Comparison of ENCODE assay signal across 8 cellular contexts in the genomic region with DNA sequence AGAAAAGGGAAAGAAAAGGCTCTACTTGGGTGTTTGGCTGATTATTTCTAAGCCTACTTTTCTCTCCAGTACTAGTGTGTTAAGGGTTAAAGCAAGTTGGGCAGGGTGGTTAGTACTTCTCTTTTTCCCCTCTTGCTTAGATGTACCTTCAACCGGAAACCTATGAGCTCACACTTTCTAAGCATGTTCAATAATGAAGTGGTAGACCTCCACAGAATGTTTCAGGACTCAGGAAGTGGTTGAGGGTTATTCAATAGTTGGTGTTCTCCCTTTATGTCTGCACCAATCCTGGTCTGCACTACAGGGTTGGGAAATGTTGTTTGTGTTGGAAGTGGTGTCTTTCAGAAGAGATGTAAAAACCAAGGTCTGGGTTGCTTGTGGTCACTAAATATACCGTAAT.
DNase-seq lines count a peak whose midpoint lies in the region; ATAC-seq lines count a peak whose summit lies in the region.

No MANE protein-coding gene starts in this region.

- no peak for DNase-seq in activated CD4-positive, alpha-beta T cell treated with anti-CD3 and anti-CD28 coated beads for 36 hours
- DNase-seq in activated CD4-positive, alpha-beta T cell treated with anti-CD3 and anti-CD28 coated beads, Interleukin-2, amount 50 U/mL, for 48 hours, result no peak
- peak; percentile 98 for DNase-seq in SIG-M5 (lab: John Stamatoyannopoulos, UW)
- peak in 1 of 2 donors; percentile 35 for DNase-seq in memory B cell (ENCODE audit: low spot score in 2 of 2)
- DNase-seq in stimulated activated CD4-positive, alpha-beta T cell treated with anti-CD3 and anti-CD28 coated beads, Interleukin-4, amount 100 ng/mL, for 1 hour, result no peak
- DNase-seq in Karpas-422, result no peak
- no peak for DNase-seq in activated CD4-positive, alpha-beta T cell treated with anti-CD3 and anti-CD28 coated beads for 48 hours

- no peaks in the 10 kb centered on the region for H3K9me3 ChIP-seq in Karpas-422 (ENCODE audit: low read length)

- H3K4me1 ChIP-seq in Karpas-422 (ENCODE audit: low read length), result no peaks in the 10 kb centered on the region

- no peak overlapping the region for H3K4me3 Mint-ChIP-seq in activated CD4-positive, alpha-beta T cell treated with anti-CD3 and anti-CD28 coated beads for 36 hours
- peak overlapping the region; percentile 56 for H3K4me3 Mint-ChIP-seq in memory B cell

- H3K9ac ChIP-seq in Karpas-422 (ENCODE audit: low read length), result no peak overlapping the region

- H3K79me2 ChIP-seq in Karpas-422 (ENCODE audit: low read length), result no peaks in the 10 kb centered on the region

- H3K4me3 ChIP-seq in Karpas-422 (ENCODE audit: low read length), result no peak overlapping the region

- no peaks in the 10 kb centered on the region for H3K9me3 Mint-ChIP-seq in activated CD4-positive, alpha-beta T cell treated with anti-CD3 and anti-CD28 coated beads for 36 hours (ENCODE audit: low read depth)
- H3K9me3 Mint-ChIP-seq in memory B cell, result no peaks in the 10 kb centered on the region

- CTCF ChIA-PET in activated CD4-positive, alpha-beta T cell treated with anti-CD3 and anti-CD28 coated beads for 36 hours (lab: Charles Lee), result no interaction called here

- H3K27ac Mint-ChIP-seq in activated CD4-positive, alpha-beta T cell treated with anti-CD3 and anti-CD28 coated beads for 36 hours, result no peak overlapping the region
- H3K27ac Mint-ChIP-seq in memory B cell, result no peak overlapping the region

- peaks cover 34% of the 10 kb centered on the region for H3K4me1 Mint-ChIP-seq in activated CD4-positive, alpha-beta T cell treated with anti-CD3 and anti-CD28 coated beads for 36 hours
- H3K4me1 Mint-ChIP-seq in memory B cell, result peaks cover 18% of the 10 kb centered on the region

- no peaks in the 10 kb centered on the region for H3K36me3 ChIP-seq in Karpas-422 (ENCODE audit: insufficient read depth, low read length)

- POLR2A ChIA-PET in activated CD4-positive, alpha-beta T cell treated with anti-CD3 and anti-CD28 coated beads for 36 hours (lab: Charles Lee), result interaction anchor here (0.6 kb wide), 1 partner anchor 69 kb away, joined by 3 read pairs; no protein-coding TSS in a partner anchor

- H3K27me3 ChIP-seq in Karpas-422 (ENCODE audit: low read length), result no peaks in the 10 kb centered on the region

- no peaks in the 10 kb centered on the region for H3K9me2 ChIP-seq in Karpas-422 (replicated peaks; ENCODE audit: insufficient read depth, low read length)

- no peak overlapping the region for H3K4me2 ChIP-seq in Karpas-422 (ENCODE audit: low read depth, low read length, poor library complexity, severe bottlenecking)

- peaks cover 7% of the 10 kb centered on the region for H3K27me3 Mint-ChIP-seq in activated CD4-positive, alpha-beta T cell treated with anti-CD3 and anti-CD28 coated beads for 36 hours
- peaks cover 7% of the 10 kb centered on the region for H3K27me3 Mint-ChIP-seq in memory B cell

- no peaks in the 10 kb centered on the region for H3K36me3 Mint-ChIP-seq in activated CD4-positive, alpha-beta T cell treated with anti-CD3 and anti-CD28 coated beads for 36 hours (ENCODE audit: low read depth)
- H3K36me3 Mint-ChIP-seq in memory B cell, result no peaks in the 10 kb centered on the region

- H2AFZ ChIP-seq in Karpas-422 (ENCODE audit: low read length), result no peak overlapping the region

- no peaks in the 10 kb centered on the region for H4K20me1 ChIP-seq in Karpas-422 (ENCODE audit: insufficient read depth, low read depth, low read length)

- no peak overlapping the region for H3K27ac ChIP-seq in Karpas-422 (ENCODE audit: low read length)

- ATAC-seq in activated CD4-positive, alpha-beta T cell treated with anti-CD3 and anti-CD28 coated beads for 36 hours, result peak; percentile 93
- peak; percentile 92 for ATAC-seq in HG02884 (IDR thresholded peaks at IDR 0.05; ENCODE audit: unreplicated experiment)
- ATAC-seq in memory B cell (ENCODE audit: low read depth), result peak; percentile 98

- intact Hi-C loops in activated CD4-positive, alpha-beta T cell treated with anti-CD3 and anti-CD28 coated beads for 36 hours (cut with DNase I, micrococcal nuclease), result loop anchor here in 1 of 2 experiments (1.0 to 2.0 kb wide), 2 partner anchors 31 to 50 kb away; a partner anchor contains a TSS
